Comparison of ENCODE assay signal across 8 cellular contexts in genomic region chr17:39668141-39668924, GRCh38. TPM values are rescaled to one million over a fixed set of nuclear protein-coding genes. Genes with fewer than 3 reads are reported as not detected.
A peak's percentile ranks its signal among the peaks of the same experiment; 100 is the strongest.
DNase-seq lines count a peak whose midpoint lies in the region; ATAC-seq and TF ChIP-seq lines count a peak whose summit lies in the region.

PNMT (plus strand) TSS chr17:39668453; CDS start chr17:39668476, 23 bp downstream.

- no peak within 1 kb of the TSS for H3K14ac ChIP-seq in trophoblast cell (ENCODE audit: low read length)

- peak; percentile 82 for DNase-seq in AG08396 (ENCODE audit: low spot score)
- peak; percentile 65 to 87 for DNase-seq in HAP-1 (ENCODE audit: low spot score in 2 of 2)
- DNase-seq in RWPE1 (ENCODE audit: low spot score): peak; percentile 41
- peak; percentile 79 for DNase-seq in activated naive CD4-positive, alpha-beta T cell treated with anti-CD3 and anti-CD28 coated beads, Interleukin-2, amount 10 ng/mL, durations not matched to agents 7 days and 5 days
- peak; percentile 46 for DNase-seq in glomerular visceral epithelial cell (ENCODE audit: extremely low spot score)
- DNase-seq in trophoblast cell: peak; percentile 73 to 86
- peak; percentile 89 for DNase-seq in upper lobe of right lung

- H3K27me3 ChIP-seq in HAP-1 (ENCODE audit: low read depth) (no peaks in the 10 kb centered on the region), trophoblast cell (ENCODE audit: insufficient read depth, low read length) (peaks cover 21% of the 10 kb centered on the region), upper lobe of right lung (peaks cover 53% of the 10 kb centered on the region)

- no peak within 1 kb of the TSS for H3K4ac ChIP-seq in trophoblast cell (ENCODE audit: low read depth, low read length)

- no peak within 1 kb of the TSS for H2BK120ac ChIP-seq in trophoblast cell (ENCODE audit: insufficient read depth, low read length, poor library complexity)

- peaks cover 2% of the 10 kb centered on the region for H3K36me3 Mint-ChIP-seq in activated naive CD4-positive, alpha-beta T cell treated with anti-CD3 and anti-CD28 coated beads, Interleukin-2, amount 10 ng/mL, durations not matched to agents 7 days and 5 days

- no peaks in the 10 kb centered on the region for H3K9me3 ChIP-seq in HAP-1
- no peaks in the 10 kb centered on the region for H3K9me3 ChIP-seq in trophoblast cell (ENCODE audit: insufficient read depth, low read depth, low read length)
- no peaks in the 10 kb centered on the region for H3K9me3 ChIP-seq in upper lobe of right lung

- no peak within 1 kb of the TSS for H2AFZ ChIP-seq in trophoblast cell (ENCODE audit: insufficient read depth, low read length, poor library complexity)

- no peak within 1 kb of the TSS for H2BK5ac ChIP-seq in trophoblast cell (ENCODE audit: low read depth, low read length, poor library complexity)

- no CpG with 5 or more reads among the region's 73 CpGs for WGBS in trophoblast cell (ENCODE audit: extremely low coverage, insufficient coverage, insufficient read length)

- no peak within 1 kb of the TSS for H2BK12ac ChIP-seq in trophoblast cell (ENCODE audit: low read length)

- H2AK5ac ChIP-seq in trophoblast cell (ENCODE audit: low read length): no peak within 1 kb of the TSS

- no peak within 1 kb of the TSS for H3K23ac ChIP-seq in trophoblast cell (ENCODE audit: low read length)

- peaks cover 86% of the 10 kb centered on the region for H3K27me3 Mint-ChIP-seq in activated naive CD4-positive, alpha-beta T cell treated with anti-CD3 and anti-CD28 coated beads, Interleukin-2, amount 10 ng/mL, durations not matched to agents 7 days and 5 days

- H3K9me3 Mint-ChIP-seq in activated naive CD4-positive, alpha-beta T cell treated with anti-CD3 and anti-CD28 coated beads, Interleukin-2, amount 10 ng/mL, durations not matched to agents 7 days and 5 days: no peaks in the 10 kb centered on the region

- peaks cover 5% of the 10 kb centered on the region for H3K4me1 ChIP-seq in HAP-1
- H3K4me1 ChIP-seq in trophoblast cell (ENCODE audit: control insufficient read depth in 1 of 2, insufficient read depth in 2 of 2, low read length in 2 of 2): peaks cover 11 to 14% of the 10 kb centered on the region in 2 experiments
- peaks cover 38% of the 10 kb centered on the region for H3K4me1 ChIP-seq in upper lobe of right lung

- H4K12ac ChIP-seq in trophoblast cell (ENCODE audit: low read depth, low read length): no peak within 1 kb of the TSS

- H3K36me3 ChIP-seq in HAP-1 (replicated peaks) (no peaks in the 10 kb centered on the region), trophoblast cell (ENCODE audit: control insufficient read depth in 1 of 2, insufficient read depth in 2 of 2, low read length in 2 of 2) (no peaks in the 10 kb centered on the region), upper lobe of right lung (no peaks in the 10 kb centered on the region)

- ATAC-seq in upper lobe of right lung (peak; percentile 62), HG03457 (IDR thresholded peaks at IDR 0.05; ENCODE audit: unreplicated experiment) (no peak)

- H3K79me2 ChIP-seq in trophoblast cell (ENCODE audit: control insufficient read depth, insufficient read depth, low read length, poor library complexity): no peaks in the 10 kb centered on the region

- intact Hi-C loops in upper lobe of right lung (cut with DNase I): no loop called here

- no peak within 1 kb of the TSS for H3K9ac ChIP-seq in trophoblast cell (ENCODE audit: low read length)

- no peak within 1 kb of the TSS for H4K91ac ChIP-seq in trophoblast cell (ENCODE audit: low read depth, low read length)

- POLR2A ChIA-PET in RWPE1 (lab: Yijun Ruan, JAX; ENCODE audit: low non-redundant PET): no interaction called here

- no peak within 1 kb of the TSS for H4K8ac ChIP-seq in trophoblast cell (ENCODE audit: low read depth, low read length)

- peak within 1 kb of the TSS; percentile 46 for H3K4me3 Mint-ChIP-seq in activated naive CD4-positive, alpha-beta T cell treated with anti-CD3 and anti-CD28 coated beads, Interleukin-2, amount 10 ng/mL, durations not matched to agents 7 days and 5 days

- H3K27ac ChIP-seq in RWPE1 (no peak within 1 kb of the TSS), trophoblast cell (ENCODE audit: low read depth, low read length) (no peak within 1 kb of the TSS), upper lobe of right lung (peak within 1 kb of the TSS; percentile 53)

- H3K79me1 ChIP-seq in trophoblast cell (ENCODE audit: low read length): no peaks in the 10 kb centered on the region

- H3K4me2 ChIP-seq in trophoblast cell (ENCODE audit: low read length): peak within 1 kb of the TSS; percentile 75

- TF ChIP-seq CTCF in RWPE1 (conservative IDR thresholded peaks at IDR 0.05; ENCODE audit: low read depth) (peak; percentile 75), upper lobe of right lung (IDR thresholded peaks at IDR 0.05) (peak; percentile 63)

- in situ Hi-C loops in HAP-1 (cut with MboI; ENCODE audit: low sequenced_read_pairs): no loop called here

- no peak within 1 kb of the TSS for H3K18ac ChIP-seq in trophoblast cell (ENCODE audit: low read length)

- peak within 1 kb of the TSS; percentile 14; the same call in 1 of the 2 replicates for H3K4me3 ChIP-seq in HAP-1
- peak within 1 kb of the TSS; percentile 34 for H3K4me3 ChIP-seq in trophoblast cell (ENCODE audit: low read depth, low read length)
- peak within 1 kb of the TSS; percentile 45 for H3K4me3 ChIP-seq in upper lobe of right lung

- H3K27ac Mint-ChIP-seq in activated naive CD4-positive, alpha-beta T cell treated with anti-CD3 and anti-CD28 coated beads, Interleukin-2, amount 10 ng/mL, durations not matched to agents 7 days and 5 days: no peak within 1 kb of the TSS

- H3K4me1 Mint-ChIP-seq in activated naive CD4-positive, alpha-beta T cell treated with anti-CD3 and anti-CD28 coated beads, Interleukin-2, amount 10 ng/mL, durations not matched to agents 7 days and 5 days: peaks cover 14% of the 10 kb centered on the region

- CTCF ChIA-PET in RWPE1 (lab: Yijun Ruan, JAX): interaction anchor here (0.5 to 3.9 kb wide), 22 partner anchors 11 to 399 kb away, joined by 3 to 25 read pairs (median 4); partner anchors contain the start of gene PGAP3
- CTCF ChIA-PET in activated naive CD4-positive, alpha-beta T cell treated with anti-CD3 and anti-CD28 coated beads, Interleukin-2, amount 10 ng/mL, durations not matched to agents 7 days and 5 days (lab: Charles Lee): interaction anchor here (0.6 to 9.5 kb wide), 9 partner anchors 11 to 432 kb away, joined by 3 to 115 read pairs (median 3); partner anchors contain the start of gene PGAP3

RNA-seq across cellular contexts. Expression of gene PNMT, which starts in this region (rescaled TPM):
- polyA plus RNA-seq in trophoblast cell (2013): 0.05 and 0.07 TPM in 2 replicates
- total RNA-seq in upper lobe of right lung: 4.3 TPM
